28 cellular contexts compared by ENCODE assay signal in genomic region chr17:75751676-75752404, GRCh38.
"Had no signal": no experiment of that assay in that cellular context is flagged by ENCODE, and none has a peak within 500 bp of the region (broad histone marks: within the 10 kb centered on the region; RNA-seq: fewer than 3 reads in every experiment).

No MANE protein-coding gene starts in this region.

- H3K27ac ChIP-seq: colonic mucosa, epithelial cell of prostate, gastrocnemius medialis, lower lobe of right lung, prostate gland, testis, tibial artery had no signal

- DNase-seq: colonic mucosa; effector CD8-positive, alpha-beta T cell; endodermal cell; foreskin fibroblast; gastrocnemius medialis; head of caudate nucleus; left ventricle myocardium superior; lower lobe of right lung; naive B cell; right cardiac atrium; small intestine; stimulated activated CD4-positive, alpha-beta T cell treated with anti-CD3 and anti-CD28 coated beads, Interleukin-12 subunit alpha, Interleukin-12 subunit beta, amount 100 ng/mL, for 4 hours; stimulated activated CD4-positive, alpha-beta T cell treated with anti-CD3 and anti-CD28 coated beads, Interleukin-1b, Interleukin-23, amount 100 ng/mL, for 48 hours; stimulated activated CD4-positive, alpha-beta T cell treated with anti-CD3 and anti-CD28 coated beads, Interleukin-4, amount 100 ng/mL, for 1 hour; stimulated activated CD8-positive, alpha-beta memory T cell treated with anti-CD3 and anti-CD28 coated beads, Interleukin-4, amount 100 ng/mL, for 48 hours; stimulated activated naive CD8-positive, alpha-beta T cell treated with anti-CD3 and anti-CD28 coated beads, Interleukin-15, Interleukin-2, amounts not matched to agents 100 U/mL and 50 U/mL, for 24 hours; substantia nigra; testis; tibial artery had no signal

- H3K4me3 Mint-ChIP-seq: dendritic cell treated with granulocyte-macrophage colony-stimulating factor and Interleukin-4, amounts not matched to agents 40 ng/mL and 50 ng/mL, for 4 days; endodermal cell; natural killer cell treated with Interleukin-12 subunit alpha and Interleukin-12 subunit beta and Interleukin-15 and Interleukin-18, amount 100 ng/mL, for 72 hours; type B pancreatic cell had no signal

- H3K4me1 ChIP-seq: colonic mucosa, prostate gland had no signal

- H3K27ac Mint-ChIP-seq: dendritic cell treated with granulocyte-macrophage colony-stimulating factor and Interleukin-4, amounts not matched to agents 40 ng/mL and 50 ng/mL, for 4 days; endodermal cell; mesothelial cell of epicardium; natural killer cell treated with Interleukin-12 subunit alpha and Interleukin-12 subunit beta and Interleukin-15 and Interleukin-18, amount 100 ng/mL, for 72 hours; type B pancreatic cell had no signal

- H3K9me3 Mint-ChIP-seq: dendritic cell treated with granulocyte-macrophage colony-stimulating factor and Interleukin-4, amounts not matched to agents 40 ng/mL and 50 ng/mL, for 4 days; endodermal cell; mesothelial cell of epicardium; naive B cell; natural killer cell treated with Interleukin-12 subunit alpha and Interleukin-12 subunit beta and Interleukin-15 and Interleukin-18, amount 100 ng/mL, for 72 hours; neural crest cell; type B pancreatic cell had no signal

- H3K27me3 ChIP-seq: colonic mucosa, gastrocnemius medialis, testis, tibial artery had no signal

- H3K9me3 ChIP-seq: colonic mucosa, gastrocnemius medialis, lower lobe of right lung, mucosa of descending colon, prostate gland, testis, tibial artery had no signal

- H3K36me3 Mint-ChIP-seq: naive B cell; natural killer cell treated with Interleukin-12 subunit alpha and Interleukin-12 subunit beta and Interleukin-15 and Interleukin-18, amount 100 ng/mL, for 72 hours; type B pancreatic cell had no signal

- H3K36me3 ChIP-seq: gastrocnemius medialis, prostate gland had no signal

- H3K27me3 Mint-ChIP-seq: type B pancreatic cell had no signal

- ATAC-seq: esophagus mucosa; gastrocnemius medialis; left ventricle myocardium superior; lower lobe of right lung; mucosa of descending colon; natural killer cell treated with Interleukin-12 subunit alpha and Interleukin-12 subunit beta and Interleukin-15 and Interleukin-18, amount 100 ng/mL, for 72 hours; right cardiac atrium; stimulated activated naive CD8-positive, alpha-beta T cell treated with anti-CD3 and anti-CD28 coated beads, Interleukin-15, Interleukin-2, amounts not matched to agents 100 U/mL and 50 U/mL, for 24 hours had no signal

- H3K4me3 ChIP-seq: colonic mucosa, gastrocnemius medialis, lower lobe of right lung, mucosa of descending colon, prostate gland, testis, tibial artery had no signal
